In the genomic region with DNA sequence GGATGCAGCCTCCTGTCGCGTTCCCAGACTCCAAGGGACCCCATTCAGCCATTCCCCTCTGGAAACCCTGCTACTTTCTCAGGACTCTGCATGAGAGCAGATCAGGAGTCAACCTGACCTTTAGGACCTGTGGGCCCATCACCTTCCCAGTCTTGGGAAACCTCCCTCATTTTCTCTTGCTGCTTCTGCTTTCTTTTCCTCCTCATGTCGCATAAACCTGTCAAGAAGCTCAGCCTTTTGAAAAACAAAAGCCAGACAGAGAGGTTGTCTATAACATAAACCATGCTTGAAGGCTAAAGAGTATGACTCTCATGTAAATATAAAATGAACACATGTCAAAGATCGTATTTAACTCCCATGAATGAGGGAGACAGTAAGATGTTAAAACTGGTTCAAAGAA, we compare ENCODE assay signal across 25 cellular contexts.
"Had no signal": no experiment of that assay in that cellular context is flagged by ENCODE, and none has a peak within 500 bp of the region (broad histone marks: within the 10 kb centered on the region; RNA-seq: fewer than 3 reads in every experiment).

No MANE protein-coding gene starts in this region.

- H3K4me3 ChIP-seq: dorsolateral prefrontal cortex, heart right ventricle, neural progenitor cell, prostate gland, right atrium auricular region, sigmoid colon, testis, tibial artery, upper lobe of left lung had no signal

- H3K4me3 Mint-ChIP-seq: natural killer cell; neural progenitor cell; stimulated activated memory B cell treated with anti-CD40 and anti-IgM and Interleukin-4, amounts not matched to agents 10 μg/mL and 1 μg/mL and 100 μg/mL, for 72 hours had no signal

- H3K9ac ChIP-seq: neural progenitor cell had no signal

- FAIRE-seq: colon, islet of Langerhans had no signal

- H3K36me3 Mint-ChIP-seq: natural killer cell; neural progenitor cell; stimulated activated memory B cell treated with anti-CD40 and anti-IgM and Interleukin-4, amounts not matched to agents 10 μg/mL and 1 μg/mL and 100 μg/mL, for 72 hours had no signal

- H2AFZ ChIP-seq: neural progenitor cell had no signal

- H3K27me3 ChIP-seq: dorsolateral prefrontal cortex, heart right ventricle, neural progenitor cell, right atrium auricular region, sigmoid colon, testis, tibial artery, upper lobe of left lung had no signal

- H3K27me3 Mint-ChIP-seq: stimulated activated memory B cell treated with anti-CD40 and anti-IgM and Interleukin-4, amounts not matched to agents 10 μg/mL and 1 μg/mL and 100 μg/mL, for 72 hours had no signal

- ATAC-seq: esophagus mucosa; left cardiac atrium; natural killer cell; stimulated activated memory B cell treated with anti-CD40 and anti-IgM and Interleukin-4, amounts not matched to agents 10 μg/mL and 1 μg/mL and 100 μg/mL, for 72 hours; stimulated activated naive CD8-positive, alpha-beta T cell treated with anti-CD3 and anti-CD28 coated beads, Interleukin-15, Interleukin-2, amounts not matched to agents 100 U/mL and 50 U/mL, for 24 hours had no signal

- H3K4me1 ChIP-seq: prostate gland had no signal

- H3K27ac ChIP-seq: dorsolateral prefrontal cortex, epithelial cell of prostate, neural progenitor cell, prostate gland, testis had no signal

- H3K9me3 Mint-ChIP-seq: natural killer cell, neural progenitor cell had no signal

- H3K27ac Mint-ChIP-seq: natural killer cell; neural progenitor cell; stimulated activated memory B cell treated with anti-CD40 and anti-IgM and Interleukin-4, amounts not matched to agents 10 μg/mL and 1 μg/mL and 100 μg/mL, for 72 hours had no signal

- H3K9me3 ChIP-seq: heart right ventricle, prostate gland, right atrium auricular region, sigmoid colon, testis, tibial artery, upper lobe of left lung had no signal

- H3K36me3 ChIP-seq: heart right ventricle, neural progenitor cell, prostate gland, right atrium auricular region, sigmoid colon, tibial artery, upper lobe of left lung had no signal

- DNase-seq: central memory CD4-positive, alpha-beta T cell; dorsolateral prefrontal cortex; effector CD4-positive, alpha-beta T cell; foreskin melanocyte; glutamatergic neuron; heart right ventricle; hippocampal formation; left cardiac atrium; natural killer cell; nucleus accumbens; sigmoid colon; stimulated activated CD4-positive, alpha-beta T cell treated with anti-CD3 and anti-CD28 coated beads, Interleukin-4, amount 100 ng/mL, for 4 hours; stimulated activated naive CD8-positive, alpha-beta T cell treated with anti-CD3 and anti-CD28 coated beads, Interleukin-15, Interleukin-2, amounts not matched to agents 100 U/mL and 50 U/mL, for 24 hours; substantia nigra; testis; tibial artery; upper lobe of left lung had no signal

- H3K4me2 ChIP-seq: neural progenitor cell had no signal

- H3K4me1 Mint-ChIP-seq: natural killer cell had no signal
